8 cellular contexts compared by ENCODE assay signal in genomic region chr13:24512208-24513068, GRCh38. TPM values are rescaled to one million over a fixed set of nuclear protein-coding genes. Genes with fewer than 3 reads are reported as not detected.
DNase-seq lines count a peak whose midpoint lies in the region; ATAC-seq and TF ChIP-seq lines count a peak whose summit lies in the region.

TSS of gene PARP4 (minus strand) at chr13:24512778. CDS start at chr13:24503776, 9,002 bp downstream.

- DNase-seq in AG04450 (ENCODE audit: low read depth, low spot score) (peak; percentile 39), NCI-H446 (lab: John Stamatoyannopoulos, UW) (peak; percentile 50 to 73), choroid plexus epithelial cell (ENCODE audit: low read depth) (peak; percentile 81), kidney tubule cell (ENCODE audit: low spot score) (peak; percentile 94)
- peak; percentile 51 for DNase-seq in activated CD4-positive, alpha-beta T cell treated with anti-CD3 and anti-CD28 coated beads for 1 hour
- peak; percentile 18 to 48 for DNase-seq in stimulated activated CD4-positive, alpha-beta T cell treated with anti-CD3 and anti-CD28 coated beads, Interleukin-1b, Interleukin-23, amount 100 ng/mL, for 4 hours (ENCODE audit: low read depth in 2 of 2)

- POLR2A ChIA-PET in AG04450 (lab: Yijun Ruan, JAX) = interaction anchor here (2.3 kb wide), 1 partner anchor 10 kb away, joined by 7 read pairs; no protein-coding TSS in a partner anchor

- ATAC-seq in GM18867 (IDR thresholded peaks at IDR 0.05; ENCODE audit: unreplicated experiment) (peak; percentile 79), HG03095 (IDR thresholded peaks at IDR 0.05; ENCODE audit: unreplicated experiment) (peak; percentile 75)

- peak within 1 kb of the TSS; percentile 95 for H3K4me3 ChIP-seq in AG04450 (ENCODE audit: low read depth, low read length)
- H3K4me3 ChIP-seq in choroid plexus epithelial cell (ENCODE audit: low read depth, low read length) = peak within 1 kb of the TSS; percentile 91

- CTCF ChIA-PET in AG04450 (lab: Charles Lee) = no interaction called here

- TF ChIP-seq CTCF in AG04450 (IDR thresholded peaks at IDR 0.05; ENCODE audit: low read depth, low read length) (no peak), choroid plexus epithelial cell (conservative IDR thresholded peaks at IDR 0.05; ENCODE audit: low read depth, low read length) (no peak)

- H3K27me3 ChIP-seq in AG04450 (ENCODE audit: control insufficient read depth, insufficient read depth, low read length) = no peaks in the 10 kb centered on the region

- no peaks in the 10 kb centered on the region; the same call in 1 of the 2 replicates for H3K9me3 ChIP-seq in AG04450 (ENCODE audit: control insufficient read depth, insufficient read depth, low read length)

- peak within 1 kb of the TSS; percentile 97 for H3K27ac ChIP-seq in AG04450 (ENCODE audit: low read depth, low read length)

RNA-seq across cellular contexts. Expression of gene PARP4, which starts in this region (rescaled TPM):
- 57.5 and 73.9 TPM in 2 replicates for polyA plus RNA-seq in AG04450 (2011; rRNA removed)
- 70.6 and 85.8 TPM in 2 replicates for polyA minus RNA-seq in AG04450 (2011; rRNA and poly(A)+ RNA removed)

Comparison
In these comparisons a context has a peak if more than half of its experiments do, and no peak if none do; other contexts are left out.
1. Peak in every context shown above with its lines: DNase-seq, ATAC-seq, H3K4me3 ChIP-seq and H3K27ac ChIP-seq.
2. DNase-seq: peak in every context shown above with its lines; median percentile 94 in kidney tubule cell; 81 in choroid plexus epithelial cell; 62 in NCI-H446; 51 in activated CD4-positive, alpha-beta T cell treated with anti-CD3 and anti-CD28 coated beads for 1 hour; 39 in AG04450; 33 in stimulated activated CD4-positive, alpha-beta T cell treated with anti-CD3 and anti-CD28 coated beads, Interleukin-1b, Interleukin-23, amount 100 ng/mL, for 4 hours.